ENCODE assay signal across 15 cellular contexts in genomic region chr4:141020801-141021261, GRCh38.
DNase-seq lines count a peak whose midpoint lies in the region; ATAC-seq and TF ChIP-seq lines count a peak whose summit lies in the region.
"Had no signal": no experiment of that assay in that cellular context is flagged by ENCODE, and none has a peak within 500 bp of the region (broad histone marks: within the 10 kb centered on the region; RNA-seq: fewer than 3 reads in every experiment).

No MANE protein-coding gene starts in this region.

- H3K4me3 ChIP-seq in BJ (ENCODE audit: low read depth, low read length): no peak overlapping the region
- H3K4me3 ChIP-seq in adrenal gland: no peak overlapping the region
- no peak overlapping the region for H3K4me3 ChIP-seq in fibroblast of the aortic adventitia (ENCODE audit: low read depth, low read length)
- no peak overlapping the region for H3K4me3 ChIP-seq in osteoblast (ENCODE audit: insufficient read depth, low read length)

- CTCF ChIA-PET in BJ (lab: Yijun Ruan, JAX): interaction anchor here (0.6 to 4.9 kb wide), 7 partner anchors 18 to 160 kb away, joined by 3 to 28 read pairs (median 4); partner anchors contain the start of gene RNF150
- CTCF ChIA-PET in activated naive CD4-positive, alpha-beta T cell treated with anti-CD3 and anti-CD28 coated beads for 36 hours (lab: Charles Lee): interaction anchor here (0.6 kb wide), 1 partner anchor 180 kb away, joined by 5 read pairs; no protein-coding TSS in a partner anchor

- no peak overlapping the region for H3K27ac Mint-ChIP-seq in activated naive CD4-positive, alpha-beta T cell treated with anti-CD3 and anti-CD28 coated beads for 36 hours
- H3K27ac Mint-ChIP-seq: immature natural killer cell had no signal

- intact Hi-C loops in adrenal gland (cut with DNase I): no loop called here
- intact Hi-C loops in activated naive CD4-positive, alpha-beta T cell treated with anti-CD3 and anti-CD28 coated beads for 36 hours (cut with micrococcal nuclease): no loop called here

- H3K79me2 ChIP-seq in osteoblast (ENCODE audit: insufficient read depth, low read length): no peaks in the 10 kb centered on the region

- peak overlapping the region; percentile 16 for H2AFZ ChIP-seq in osteoblast (ENCODE audit: low read length)

- TF ChIP-seq POLR2A in adrenal gland (IDR thresholded peaks at IDR 0.05): no peak

- POLR2A ChIA-PET in BJ (lab: Charles Lee): interaction anchor here (0.6 to 0.7 kb wide), 2 partner anchors 24 to 110 kb away, joined by 3 to 4 read pairs; no protein-coding TSS in a partner anchor

- TF ChIP-seq CTCF in BJ (IDR thresholded peaks at IDR 0.05; ENCODE audit: insufficient read depth, low read depth, low read length) (no peak), adrenal gland (IDR thresholded peaks at IDR 0.05) (no peak), fibroblast of the aortic adventitia (IDR thresholded peaks at IDR 0.05; ENCODE audit: insufficient read depth, low read length) (no peak), osteoblast (IDR thresholded peaks at IDR 0.05; ENCODE audit: extremely low read depth, low read depth, low read length) (no peak), omental fat pad (IDR thresholded peaks at IDR 0.05) (no peak)

- no peak overlapping the region for H3K4me3 Mint-ChIP-seq in activated naive CD4-positive, alpha-beta T cell treated with anti-CD3 and anti-CD28 coated beads for 36 hours
- H3K4me3 Mint-ChIP-seq: immature natural killer cell had no signal

- peaks cover 31 to 33% of the 10 kb centered on the region in 2 donors for H3K4me1 ChIP-seq in adrenal gland (replicated peaks in 1 of 2)
- H3K4me1 ChIP-seq in osteoblast (ENCODE audit: insufficient read depth, low read length): peaks cover 10% of the 10 kb centered on the region

- WGBS in adrenal gland, 4 donors: 42 to 61% (median 47%) methylated on average over 3 of the region's 3 CpGs

- peaks cover 9% of the 10 kb centered on the region for H3K27me3 Mint-ChIP-seq in activated naive CD4-positive, alpha-beta T cell treated with anti-CD3 and anti-CD28 coated beads for 36 hours (ENCODE audit: low read depth)

- H3K27ac ChIP-seq in adrenal gland (peak overlapping the region in 3 of 5 donors; percentile 44 to 71 (median 47)), osteoblast (ENCODE audit: low read depth, low read length) (no peak overlapping the region)

- H3K36me3 ChIP-seq in BJ (ENCODE audit: control insufficient read depth, insufficient read depth, low read length) (no peaks in the 10 kb centered on the region), adrenal gland (replicated peaks in 1 of 2) (no peaks in the 10 kb centered on the region), osteoblast (ENCODE audit: insufficient read depth, low read length) (no peaks in the 10 kb centered on the region)

- DNase-seq in BJ (ENCODE audit: low read depth): peak; percentile 56
- peak in 1 of 7 donors; percentile 15 for DNase-seq in adrenal gland
- peak; percentile 14 for DNase-seq in fibroblast of the aortic adventitia (ENCODE audit: low read depth)
- no peak for DNase-seq in osteoblast (ENCODE audit: insufficient read length, low spot score, missing footprints)
- no peak for DNase-seq in NCI-H146 treated with DMSO at 0.1 percent for 48 hours (lab: John Stamatoyannopoulos, UW; ENCODE audit: unreplicated experiment)
- no peak for DNase-seq in NCI-H2029 (lab: John Stamatoyannopoulos, UW)
- DNase-seq in omental fat pad (ENCODE audit: low spot score): no peak
- DNase-seq in activated naive CD4-positive, alpha-beta T cell treated with anti-CD3 and anti-CD28 coated beads for 36 hours: no peak
- DNase-seq: activated CD4-positive, alpha-beta T cell treated with anti-CD3 and anti-CD28 coated beads, Interleukin-2, amount 50 U/mL, for 1 hour; central memory CD4-positive, alpha-beta T cell; DND-41; erythroblast; immature natural killer cell; MM.1S; stimulated activated CD4-positive, alpha-beta T cell treated with anti-CD3 and anti-CD28 coated beads, Interleukin-12 subunit alpha, Interleukin-12 subunit beta, amount 100 ng/mL, for 4 hours had no signal

- ATAC-seq in omental fat pad (ENCODE audit: low FRiP score): no peak

- H4K20me1 ChIP-seq in osteoblast (ENCODE audit: insufficient read depth, low read length): no peaks in the 10 kb centered on the region

- no peaks in the 10 kb centered on the region for H3K9me3 Mint-ChIP-seq in activated naive CD4-positive, alpha-beta T cell treated with anti-CD3 and anti-CD28 coated beads for 36 hours

- no peak overlapping the region for H3K4me2 ChIP-seq in osteoblast (ENCODE audit: insufficient read depth, low read length)

- H3K4me1 Mint-ChIP-seq in activated naive CD4-positive, alpha-beta T cell treated with anti-CD3 and anti-CD28 coated beads for 36 hours (ENCODE audit: low read depth): no peaks in the 10 kb centered on the region
- H3K4me1 Mint-ChIP-seq: immature natural killer cell had no signal

- H3K9me3 ChIP-seq in adrenal gland (replicated peaks in 1 of 3) (no peaks in the 10 kb centered on the region), osteoblast (ENCODE audit: low read depth, low read length) (no peaks in the 10 kb centered on the region)

- H3K27me3 ChIP-seq in BJ (ENCODE audit: control insufficient read depth, insufficient read depth, low read length): no peaks in the 10 kb centered on the region
- H3K27me3 ChIP-seq in adrenal gland: no peaks in the 10 kb centered on the region
- H3K27me3 ChIP-seq in osteoblast (ENCODE audit: insufficient read depth, low read length): no peaks in the 10 kb centered on the region

- no peaks in the 10 kb centered on the region for H3K36me3 Mint-ChIP-seq in activated naive CD4-positive, alpha-beta T cell treated with anti-CD3 and anti-CD28 coated beads for 36 hours (ENCODE audit: low read depth)
- H3K36me3 Mint-ChIP-seq: immature natural killer cell had no signal

Comparison
In these comparisons a context has a peak if more than half of its experiments do, and no peak if none do; other contexts are left out.
1. DNase-seq: peak in BJ (single experiment) and fibroblast of the aortic adventitia (single experiment); none in osteoblast (single experiment), NCI-H146 treated with DMSO at 0.1 percent for 48 hours (single experiment), NCI-H2029 (single experiment), omental fat pad (single experiment) and activated naive CD4-positive, alpha-beta T cell treated with anti-CD3 and anti-CD28 coated beads for 36 hours (single experiment).